In the genomic region with DNA sequence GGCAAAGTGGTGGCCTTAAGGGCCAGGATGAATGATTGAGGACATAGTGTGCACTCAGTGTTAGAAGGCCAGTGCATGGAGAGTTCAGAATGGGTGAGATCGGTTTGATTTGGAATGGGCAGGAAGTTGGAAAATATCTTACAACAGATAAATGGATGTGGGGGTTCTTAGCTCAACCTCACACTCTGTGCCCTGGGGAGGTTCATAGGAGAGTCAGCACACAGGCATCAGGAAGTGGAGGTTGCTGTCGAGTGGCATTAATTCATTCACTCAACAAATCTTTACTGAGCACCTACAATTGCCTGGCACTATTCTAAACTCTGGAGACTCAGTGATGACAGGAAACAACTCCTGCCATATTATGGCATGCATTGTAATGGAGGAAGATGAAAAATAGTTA, we compare ENCODE assay signal across 17 cellular contexts.
DNase-seq lines count a peak whose midpoint lies in the region; ATAC-seq and TF ChIP-seq lines count a peak whose summit lies in the region.
"Had no signal": no experiment of that assay in that cellular context is flagged by ENCODE, and none has a peak within 500 bp of the region (broad histone marks: within the 10 kb centered on the region; RNA-seq: fewer than 3 reads in every experiment).

No MANE protein-coding gene starts in this region.

- no peaks in the 10 kb centered on the region for H3K79me1 ChIP-seq in mesenchymal stem cell (replicated peaks; ENCODE audit: low read length, poor library complexity, severe bottlenecking)

- H4K91ac ChIP-seq in mesenchymal stem cell (ENCODE audit: low read length): no peak overlapping the region

- no peaks in the 10 kb centered on the region for H3K9me3 ChIP-seq in mesenchymal stem cell (ENCODE audit: control insufficient read depth, low read length)
- H3K9me3 ChIP-seq: BE2C, SK-N-SH had no signal

- H3K27ac ChIP-seq in mesenchymal stem cell (ENCODE audit: low read length, poor library complexity, severe bottlenecking): no peak overlapping the region

- H3K4me1 ChIP-seq in mesenchymal stem cell (ENCODE audit: control insufficient read depth, insufficient read depth, low read depth, low read length): peaks cover 5% of the 10 kb centered on the region
- H3K4me1 ChIP-seq: BE2C had no signal

- H2AK5ac ChIP-seq in mesenchymal stem cell (ENCODE audit: low read length, severe bottlenecking): peak overlapping the region; percentile 76

- H3K4me2 ChIP-seq in mesenchymal stem cell (ENCODE audit: low read length, poor library complexity, severe bottlenecking): no peak overlapping the region
- H3K4me2 ChIP-seq: SK-N-SH had no signal

- H3K27me3 ChIP-seq in mesenchymal stem cell (ENCODE audit: control insufficient read depth in 1 of 2, insufficient read depth in 1 of 2, low read length in 2 of 2): no peaks in the 10 kb centered on the region
- H3K27me3 ChIP-seq: BE2C had no signal

- no peak overlapping the region for H3K9ac ChIP-seq in mesenchymal stem cell (ENCODE audit: low read length)
- H3K9ac ChIP-seq: SK-N-SH had no signal

- H2AFZ ChIP-seq in mesenchymal stem cell (ENCODE audit: low read depth, low read length): no peak overlapping the region

- H3K4ac ChIP-seq in mesenchymal stem cell (ENCODE audit: low read depth in 1 of 2, low read length in 2 of 2): no peak overlapping the region

- DNase-seq in ELR (ENCODE audit: low read depth) (peak; percentile 68), NCI-H226 (peak; percentile 92), epithelial cell of esophagus (ENCODE audit: low read depth) (peak; percentile 41), mesenchymal stem cell (no peak), T-helper 1 cell (no peak), globus pallidus (ENCODE audit: low spot score) (no peak)
- DNase-seq: BE2C, NCI-H1048, NCI-H1417 treated with DMSO at 0.1 percent for 48 hours, NCI-H187, NCI-H446 treated with DMSO at 0.1 percent for 48 hours, NCI-H526 treated with DMSO at 0.1 percent for 48 hours, RPMI8226, SHP77 treated with DMSO at 0.1 percent for 48 hours, SK-N-SH had no signal

- H2BK5ac ChIP-seq in mesenchymal stem cell (ENCODE audit: low read depth, low read length, poor library complexity, severe bottlenecking): no peak overlapping the region

- ATAC-seq in GM21515 (IDR thresholded peaks at IDR 0.05; ENCODE audit: unreplicated experiment): no peak
- ATAC-seq: HCT116 had no signal

- H2BK15ac ChIP-seq in mesenchymal stem cell (ENCODE audit: low read depth, poor library complexity, severe bottlenecking): no peak overlapping the region

- no peak overlapping the region for H2BK12ac ChIP-seq in mesenchymal stem cell (ENCODE audit: low read length in 2 of 2)

- no peaks in the 10 kb centered on the region for H3K36me3 ChIP-seq in mesenchymal stem cell (ENCODE audit: control insufficient read depth in 1 of 2, insufficient read depth in 2 of 2, low read depth in 1 of 2, low read length in 2 of 2)
- H3K36me3 ChIP-seq: BE2C had no signal

- H2BK120ac ChIP-seq in mesenchymal stem cell (ENCODE audit: low read depth, low read length): no peak overlapping the region

- H3K4me3 ChIP-seq in epithelial cell of esophagus (ENCODE audit: low read length) (no peak overlapping the region), mesenchymal stem cell (ENCODE audit: insufficient read depth in 1 of 2, low read depth in 1 of 2, low read length in 2 of 2) (no peak overlapping the region)

- H3K18ac ChIP-seq in mesenchymal stem cell (ENCODE audit: low read depth in 1 of 2, low read length in 2 of 2): peak overlapping the region in 1 of 2 experiments; percentile 48

- no peak overlapping the region for H4K8ac ChIP-seq in mesenchymal stem cell (ENCODE audit: low read length)

- no peak overlapping the region for H3K14ac ChIP-seq in mesenchymal stem cell (ENCODE audit: low read length in 2 of 2)

- H3K23ac ChIP-seq in mesenchymal stem cell (ENCODE audit: low read length in 2 of 2): no peak overlapping the region

- 59% methylated on average over 2 of the region's 2 CpGs for WGBS in mesenchymal stem cell

- TF ChIP-seq CTCF in epithelial cell of esophagus (IDR thresholded peaks at IDR 0.05; ENCODE audit: insufficient read depth, low read depth, low read length, missing control alignments): no peak

Comparison
In these comparisons a context has a peak if more than half of its experiments do, and no peak if none do; other contexts are left out.
1. DNase-seq: peak in ELR (single experiment), NCI-H226 (single experiment) and epithelial cell of esophagus (single experiment); none in mesenchymal stem cell (single experiment), T-helper 1 cell (0 of 5) and globus pallidus (single experiment).